16 cellular contexts compared by ENCODE assay signal in genomic region chr18:22195052-22195451, GRCh38. TPM values are rescaled to one million over a fixed set of nuclear protein-coding genes. Genes with fewer than 3 reads are reported as not detected.
"Had no signal": no experiment of that assay in that cellular context is flagged by ENCODE, and none has a peak within 500 bp of the region (broad histone marks: within the 10 kb centered on the region; RNA-seq: fewer than 3 reads in every experiment).

No MANE protein-coding gene starts in this region.

- H3K9me3 Mint-ChIP-seq: activated T-helper 2 cell treated with anti-CD3 and anti-CD28 coated beads, Interferon-gamma antibody, Interleukin-2, Interleukin-4, amounts not matched to agents 10 μg/mL and 5 μg/mL and 100 μg/mL, durations not matched to agents 14 hours and 24 hours and 36 hours; stimulated activated naive CD8-positive, alpha-beta T cell treated with anti-CD3 and anti-CD28 coated beads, Interleukin-15, Interleukin-2, amounts not matched to agents 100 ng/mL and 50 ng/mL, for 24 hours had no signal

- H3K36me3 ChIP-seq: left lung had no signal

- H3K4me3 Mint-ChIP-seq: stimulated activated naive CD8-positive, alpha-beta T cell treated with anti-CD3 and anti-CD28 coated beads, Interleukin-15, Interleukin-2, amounts not matched to agents 100 ng/mL and 50 ng/mL, for 24 hours had no signal

- H3K27ac Mint-ChIP-seq: activated T-helper 2 cell treated with anti-CD3 and anti-CD28 coated beads, Interferon-gamma antibody, Interleukin-2, Interleukin-4, amounts not matched to agents 10 μg/mL and 5 μg/mL and 100 μg/mL, durations not matched to agents 14 hours and 24 hours and 36 hours; stimulated activated naive CD8-positive, alpha-beta T cell treated with anti-CD3 and anti-CD28 coated beads, Interleukin-15, Interleukin-2, amounts not matched to agents 100 ng/mL and 50 ng/mL, for 24 hours had no signal

- H3K4me3 ChIP-seq: left lung, testis had no signal

- FAIRE-seq: bronchial epithelial cell, colon had no signal

- DNase-seq: activated naive CD4-positive, alpha-beta T cell treated with anti-CD3 and anti-CD28 coated beads, Interleukin-2, amount 50 U/mL, for 16 hours; amygdala; foreskin melanocyte; head of caudate nucleus; islet precursor cell; left lung; mesendoderm; nucleus accumbens; SIG-M5; stimulated activated CD4-positive, alpha-beta T cell treated with anti-CD3 and anti-CD28 coated beads, Interleukin-4, amount 100 ng/mL, for 24 hours; T-helper 2 cell; testis had no signal

- H3K27me3 ChIP-seq: left lung, testis had no signal

- H3K9me3 ChIP-seq: left lung, testis had no signal

RNA-seq across cellular contexts. Expression of gene GATA6, which starts 25.7 kb away (rescaled TPM):
- total RNA-seq: activated T-helper 2 cell treated with anti-CD3 and anti-CD28 coated beads, Interferon-gamma antibody, Interleukin-2, Interleukin-4, amounts not matched to agents 10 μg/mL and 5 μg/mL and 100 μg/mL, durations not matched to agents 14 hours and 24 hours and 36 hours had no signal
